19 cellular contexts compared by ENCODE assay signal in genomic region chr17:50278526-50279180, GRCh38. TPM values are rescaled to one million over a fixed set of nuclear protein-coding genes. Genes with fewer than 3 reads are reported as not detected.
"Had no signal": no experiment of that assay in that cellular context is flagged by ENCODE, and none has a peak within 500 bp of the region (broad histone marks: within the 10 kb centered on the region; RNA-seq: fewer than 3 reads in every experiment).

No MANE protein-coding gene starts in this region.

- ATAC-seq: activated CD8-positive, alpha-beta T cell treated with anti-CD3 and anti-CD28 coated beads, Interleukin-2, amount 10 ng/mL, durations not matched to agents 7 days and 5 days had no signal

- H3K4me2 ChIP-seq: neural progenitor cell had no signal

- DNase-seq: activated B cell treated with CpG ODN at 0.5 μM for 24 hours; activated CD4-positive, alpha-beta T cell treated with anti-CD3 and anti-CD28 coated beads, Interleukin-2, amount 10 ng/mL, durations not matched to agents 24 days and 14 days; activated CD8-positive, alpha-beta T cell treated with anti-CD3 and anti-CD28 coated beads, Interleukin-2, amount 10 ng/mL, durations not matched to agents 7 days and 5 days; activated gamma-delta T cell treated with Interleukin-2 at 50 U/mL for 16 hours; amniotic stem cell; cortex of kidney; effector memory CD4-positive, alpha-beta T cell; foreskin melanocyte; naive B cell; stimulated activated CD4-positive, alpha-beta T cell treated with anti-CD3 and anti-CD28 coated beads, Interleukin-2, amount 100 ng/mL, for 48 hours; stimulated activated naive CD4-positive, alpha-beta T cell; T-helper 2 cell had no signal

- H3K9ac ChIP-seq: neural progenitor cell had no signal

- H3K9me3 Mint-ChIP-seq: activated B cell treated with CpG ODN at 0.5 μM for 24 hours; central memory CD8-positive, alpha-beta T cell; naive B cell; neural progenitor cell; type B pancreatic cell had no signal

- H3K4me3 Mint-ChIP-seq: activated B cell treated with CpG ODN at 0.5 μM for 24 hours; activated CD4-positive, alpha-beta T cell treated with anti-CD3 and anti-CD28 coated beads, Interleukin-2, amount 10 ng/mL, durations not matched to agents 24 days and 14 days; activated CD8-positive, alpha-beta T cell treated with anti-CD3 and anti-CD28 coated beads, Interleukin-2, amount 10 ng/mL, durations not matched to agents 7 days and 5 days; activated naive CD8-positive, alpha-beta T cell; brain; central memory CD8-positive, alpha-beta T cell; neural progenitor cell; type B pancreatic cell had no signal

- H2AFZ ChIP-seq: neural progenitor cell had no signal

- H3K27ac ChIP-seq: neural progenitor cell had no signal

- H3K36me3 ChIP-seq: neural progenitor cell had no signal

- H3K27ac Mint-ChIP-seq: activated B cell treated with CpG ODN at 0.5 μM for 24 hours; activated CD4-positive, alpha-beta T cell treated with anti-CD3 and anti-CD28 coated beads, Interleukin-2, amount 10 ng/mL, durations not matched to agents 24 days and 14 days; activated CD8-positive, alpha-beta T cell treated with anti-CD3 and anti-CD28 coated beads, Interleukin-2, amount 10 ng/mL, durations not matched to agents 7 days and 5 days; activated naive CD8-positive, alpha-beta T cell; brain; naive B cell; neural progenitor cell; type B pancreatic cell had no signal

- H3K4me3 ChIP-seq: lung, neural progenitor cell had no signal

RNA-seq across cellular contexts. Expression of gene TMEM92, which starts 4.4 kb away (rescaled TPM):
- total RNA-seq: activated B cell treated with CpG ODN at 0.5 μM for 24 hours; activated CD8-positive, alpha-beta T cell treated with anti-CD3 and anti-CD28 coated beads, Interleukin-2, amount 10 ng/mL, durations not matched to agents 7 days and 5 days; mononuclear cell had no signal
